ENCODE assay signal across 12 cellular contexts in genomic region chr2:205769494-205769848, GRCh38.
DNase-seq lines count a peak whose midpoint lies in the region; ATAC-seq and TF ChIP-seq lines count a peak whose summit lies in the region.
"Had no signal": no experiment of that assay in that cellular context is flagged by ENCODE, and none has a peak within 500 bp of the region (broad histone marks: within the 10 kb centered on the region; RNA-seq: fewer than 3 reads in every experiment).

No MANE protein-coding gene starts in this region.

- no peaks in the 10 kb centered on the region for H3K36me3 Mint-ChIP-seq in glutamatergic neuron (ENCODE audit: unreplicated experiment)

- peaks cover 23 to 100% (median 42%) of the 10 kb centered on the region in 3 donors for H3K4me1 ChIP-seq in gastroesophageal sphincter
- H3K4me1 ChIP-seq in smooth muscle cell (ENCODE audit: low read depth), result peaks cover 5% of the 10 kb centered on the region

- H3K27me3 ChIP-seq in gastroesophageal sphincter (no peaks in the 10 kb centered on the region), smooth muscle cell (ENCODE audit: low read depth) (no peaks in the 10 kb centered on the region)

- TF ChIP-seq POLR2A in gastroesophageal sphincter (IDR thresholded peaks at IDR 0.05), result no peak

- peaks cover 39% of the 10 kb centered on the region for H3K4me1 Mint-ChIP-seq in glutamatergic neuron (ENCODE audit: low read depth, unreplicated experiment)

- in situ Hi-C loops in astrocyte of the spinal cord (cut with HindIII; ENCODE audit: low sequenced_read_pairs), result no loop called here

- intact Hi-C loops in left cardiac atrium (cut with DNase I), result loop anchor here in 1 of 2 donors (5.0 kb wide), 1 partner anchor 153 kb away; no protein-coding TSS in a partner anchor

- no peaks in the 10 kb centered on the region for H3F3A ChIP-seq in smooth muscle cell (ENCODE audit: low read depth)

- no peaks in the 10 kb centered on the region for H3K79me2 ChIP-seq in smooth muscle cell (ENCODE audit: low read depth)

- H3K27me3 Mint-ChIP-seq in glutamatergic neuron (ENCODE audit: unreplicated experiment), result peaks cover 2% of the 10 kb centered on the region

- H3K27ac ChIP-seq in gastroesophageal sphincter, result peak overlapping the region; percentile 83 to 96 (median 90)
- H3K27ac ChIP-seq in smooth muscle cell (ENCODE audit: low read depth), result peak overlapping the region; percentile 79

- H3K27ac Mint-ChIP-seq in glutamatergic neuron (ENCODE audit: unreplicated experiment), result no peak overlapping the region

- no peak overlapping the region for H3K9ac ChIP-seq in smooth muscle cell (ENCODE audit: low read depth)

- 25 to 40% methylated on average over 3 of the region's 3 CpGs for WGBS in gastroesophageal sphincter (ENCODE audit: low coverage in 1 of 2), 2 donors
- WGBS in smooth muscle cell (ENCODE audit: low lambda C conversion rate), result 42% methylated on average over 3 of the region's 3 CpGs

- H3K9me3 ChIP-seq in gastroesophageal sphincter (no peaks in the 10 kb centered on the region), smooth muscle cell (replicated peaks; ENCODE audit: low read depth) (no peaks in the 10 kb centered on the region)

- peaks cover 2% of the 10 kb centered on the region for H3K9me3 Mint-ChIP-seq in glutamatergic neuron (ENCODE audit: unreplicated experiment)

- no peaks in the 10 kb centered on the region for H4K20me1 ChIP-seq in smooth muscle cell (ENCODE audit: low read depth)

- no peak overlapping the region for H3K4me3 Mint-ChIP-seq in glutamatergic neuron (ENCODE audit: unreplicated experiment)

- H3K36me3 ChIP-seq in gastroesophageal sphincter (peaks cover 0 to 39% of the 10 kb centered on the region in 2 donors), smooth muscle cell (ENCODE audit: low read depth) (no peaks in the 10 kb centered on the region)

- peak overlapping the region; percentile 35 for H3K4me2 ChIP-seq in smooth muscle cell

- ATAC-seq in gastroesophageal sphincter (no peak), left cardiac atrium (no peak)

- no peak for TF ChIP-seq EP300 in gastroesophageal sphincter (IDR thresholded peaks at IDR 0.05)

- TF ChIP-seq CTCF in HFF-Myc (IDR thresholded peaks at IDR 0.05; ENCODE audit: low read depth, low read length, missing control alignments) (no peak), astrocyte of the spinal cord (IDR thresholded peaks at IDR 0.05; ENCODE audit: low read depth, low read length) (no peak), gastroesophageal sphincter (IDR thresholded peaks at IDR 0.05) (no peak), smooth muscle cell (IDR thresholded peaks at IDR 0.05; ENCODE audit: borderline replicate concordance, insufficient read depth, poor library complexity, severe bottlenecking) (no peak), glutamatergic neuron (IDR thresholded peaks at IDR 0.05; ENCODE audit: partially characterized antibody, unreplicated experiment) (no peak)

- H2AFZ ChIP-seq in smooth muscle cell (ENCODE audit: low read depth), result no peak overlapping the region

- DNase-seq in HFF-Myc (ENCODE audit: extremely low read depth, low read depth), result peak; percentile 48
- peak; percentile 95 for DNase-seq in astrocyte of the spinal cord (ENCODE audit: low read depth, low spot score)
- no peak for DNase-seq in smooth muscle cell (lab: John Stamatoyannopoulos, UW; ENCODE audit: unreplicated experiment)
- DNase-seq in NCI-H345 treated with DMSO at 0.1 percent for 48 hours (lab: John Stamatoyannopoulos, UW; ENCODE audit: unreplicated experiment), result no peak
- no peak for DNase-seq in left cardiac atrium
- DNase-seq in glutamatergic neuron, result no peak
- DNase-seq: DMS79, NCI-H1048, NCI-H82, SW 1271, trophoblast cell had no signal

- H3K4me3 ChIP-seq in HFF-Myc (replicated peaks; ENCODE audit: low read depth, low read length) (no peak overlapping the region), astrocyte of the spinal cord (ENCODE audit: low read depth, low read length) (no peak overlapping the region), gastroesophageal sphincter (no peak overlapping the region), smooth muscle cell (no peak overlapping the region)

Comparison
In these comparisons a context has a peak if more than half of its experiments do, and no peak if none do; other contexts are left out.
1. DNase-seq: peak in HFF-Myc (single experiment) and astrocyte of the spinal cord (single experiment); none in smooth muscle cell (single experiment), NCI-H345 treated with DMSO at 0.1 percent for 48 hours (single experiment), left cardiac atrium (single experiment) and glutamatergic neuron (single experiment).